ENCODE assay signal across 18 cellular contexts in the genomic region with DNA sequence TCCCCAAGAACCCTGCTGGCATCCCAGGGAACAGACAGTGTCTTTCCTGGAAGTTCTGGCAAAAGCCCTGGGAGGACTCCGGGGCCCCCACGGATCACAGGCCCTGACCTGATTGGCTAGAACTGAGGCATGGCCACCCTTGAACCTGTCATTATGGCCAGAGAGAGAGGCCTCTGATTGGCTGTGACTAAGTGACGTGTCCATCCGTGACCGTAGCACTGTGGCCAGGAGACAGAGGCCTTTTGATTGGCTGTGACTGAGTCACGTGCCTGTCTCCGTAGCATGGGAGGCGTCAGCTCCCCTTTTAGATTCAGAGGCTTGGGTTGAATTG.
DNase-seq lines count a peak whose midpoint lies in the region; ATAC-seq, FAIRE-seq and TF ChIP-seq lines count a peak whose summit lies in the region.
"Had no signal": no experiment of that assay in that cellular context is flagged by ENCODE, and none has a peak within 500 bp of the region (broad histone marks: within the 10 kb centered on the region; RNA-seq: fewer than 3 reads in every experiment).

No MANE protein-coding gene starts in this region.

- in situ Hi-C loops in gastrocnemius medialis (cut with MboI; ENCODE audit: low sequenced_read_pairs in 4 of 4): no loop called here

- TF ChIP-seq POLR2A in gastrocnemius medialis (IDR thresholded peaks at IDR 0.05): peak; percentile 57 to 65

- TF ChIP-seq CTCF in gastrocnemius medialis (IDR thresholded peaks at IDR 0.05 in 4 of 5, conservative IDR thresholded peaks at IDR 0.05 in 1 of 5): no peak

- FAIRE-seq in urothelium cell line (lab: Jason Lieb, UNC): no peak
- FAIRE-seq: pancreas had no signal

- ATAC-seq in gastrocnemius medialis: peak; percentile 97
- ATAC-seq: activated CD8-positive, alpha-beta memory T cell treated with anti-CD3 and anti-CD28 coated beads, Interleukin-2, amount 10 ng/mL, durations not matched to agents 7 days and 5 days; pancreas had no signal

- peak overlapping the region; percentile 82 to 93 (median 90) for H3K27ac ChIP-seq in gastrocnemius medialis
- H3K27ac ChIP-seq: pancreas had no signal

- peaks cover 25 to 34% of the 10 kb centered on the region in 2 donors for H3K4me1 ChIP-seq in gastrocnemius medialis
- H3K4me1 ChIP-seq: HAP-1, pancreas had no signal

- H3K36me3 ChIP-seq in gastrocnemius medialis: no peaks in the 10 kb centered on the region
- H3K36me3 ChIP-seq: HAP-1, pancreas had no signal

- peak overlapping the region; percentile 58 to 64 (median 61) for H3K4me3 ChIP-seq in gastrocnemius medialis
- H3K4me3 ChIP-seq: HAP-1, pancreas had no signal

- DNase-seq in C1 segment of cervical spinal cord (lab: John Stamatoyannopoulos, UW) (peak in 13 of 14 donors; percentile 9 to 87 (median 65)), cerebellar nuclear complex (lab: John Stamatoyannopoulos, UW) (peak; percentile 33 to 52), hippocampal formation (lab: John Stamatoyannopoulos, UW) (peak; percentile 64 to 87), gastrocnemius medialis (peak; percentile 81 to 96), NCI-H1436 treated with DMSO at 0.1 percent for 48 hours (lab: John Stamatoyannopoulos, UW) (no peak), HuH-7.5 (ENCODE audit: low spot score) (no peak), germinal center (ENCODE audit: low spot score) (no peak), urothelium cell line (ENCODE audit: low spot score) (no peak)
- DNase-seq: activated CD8-positive, alpha-beta memory T cell treated with anti-CD3 and anti-CD28 coated beads, Interleukin-2, amount 10 ng/mL, durations not matched to agents 7 days and 5 days; activated effector memory CD4-positive, alpha-beta T cell treated with Interleukin-2 at 50 U/mL for 16 hours; erythroblast; kidney glomerular epithelial cell; NCI-H187; pancreas; stimulated activated CD4-positive, alpha-beta T cell treated with anti-CD3 and anti-CD28 coated beads, Interleukin-12 subunit alpha, Interleukin-12 subunit beta, amount 100 ng/mL, for 4 hours; stimulated activated naive CD4-positive, alpha-beta T cell treated with Interleukin-2 at 50 U/mL for 16 hours had no signal

- intact Hi-C loops in gastrocnemius medialis (cut with DNase I; ENCODE audit: low total_unique reads): loop anchor here (10.0 kb wide), 1 partner anchor 624 kb away; a partner anchor contains a TSS

- H3K9me3 ChIP-seq in gastrocnemius medialis: no peaks in the 10 kb centered on the region
- H3K9me3 ChIP-seq: Caco-2, HAP-1, pancreas had no signal

- no peaks in the 10 kb centered on the region for H3K27me3 ChIP-seq in gastrocnemius medialis
- H3K27me3 ChIP-seq: pancreas had no signal

Comparison
In these comparisons a context has a peak if more than half of its experiments do, and no peak if none do; other contexts are left out.
1. DNase-seq: peak in C1 segment of cervical spinal cord (13 of 14), cerebellar nuclear complex (2 of 2), hippocampal formation (2 of 2) and gastrocnemius medialis (2 of 2); none in NCI-H1436 treated with DMSO at 0.1 percent for 48 hours (single experiment), HuH-7.5 (single experiment), germinal center (single experiment) and urothelium cell line (single experiment).